Comparison of ENCODE assay signal across 32 cellular contexts in the genomic region with DNA sequence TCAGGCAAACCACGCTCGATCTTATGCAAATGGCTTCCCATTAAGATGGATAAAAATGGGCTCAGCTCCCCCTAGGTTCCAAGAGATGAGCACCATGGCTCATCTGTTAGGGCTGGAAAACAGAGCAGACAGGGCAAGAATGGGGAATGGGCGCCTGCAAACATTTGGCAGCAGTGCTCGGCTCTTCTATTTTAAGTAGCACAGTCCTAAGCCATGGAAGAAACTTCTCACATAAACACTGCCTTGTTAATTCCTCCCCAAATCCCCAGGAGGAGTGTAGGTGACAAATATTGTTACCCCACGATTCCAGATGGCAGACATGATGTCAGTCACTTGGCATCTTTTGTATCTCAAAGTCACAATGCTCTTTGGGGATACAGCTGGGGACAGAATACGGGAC.
"Had no signal": no experiment of that assay in that cellular context is flagged by ENCODE, and none has a peak within 500 bp of the region (broad histone marks: within the 10 kb centered on the region; RNA-seq: fewer than 3 reads in every experiment).

No MANE protein-coding gene starts in this region.

- H3K4me3 ChIP-seq: ascending aorta, cardiac muscle cell, MG63 had no signal

- H3K27ac ChIP-seq: cardiac muscle cell, WERI-Rb-1 had no signal

- H3K27ac Mint-ChIP-seq: activated CD4-positive, alpha-beta T cell treated with anti-CD3 and anti-CD28 coated beads, Interleukin-2, amount 10 ng/mL, durations not matched to agents 24 days and 14 days; activated CD8-positive, alpha-beta T cell treated with anti-CD3 and anti-CD28 coated beads for 36 hours; activated naive CD8-positive, alpha-beta T cell treated with anti-CD3 and anti-CD28 coated beads for 36 hours; activated T-cell treated with anti-CD3 and anti-CD28 coated beads, Interleukin-2, amount 50 U/mL, for 72 hours; activated T-helper 17 cell treated with anti-CD3 and anti-CD28 coated beads, Interleukin-2, amount 50 U/mL, for 72 hours had no signal

- H3K9me3 Mint-ChIP-seq: activated CD4-positive, alpha-beta T cell treated with anti-CD3 and anti-CD28 coated beads, Interleukin-2, amount 10 ng/mL, durations not matched to agents 24 days and 14 days; activated CD8-positive, alpha-beta T cell treated with anti-CD3 and anti-CD28 coated beads for 36 hours had no signal

- H3K36me3 Mint-ChIP-seq: activated naive CD8-positive, alpha-beta T cell treated with anti-CD3 and anti-CD28 coated beads for 36 hours had no signal

- H3K4me1 Mint-ChIP-seq: activated CD4-positive, alpha-beta T cell treated with anti-CD3 and anti-CD28 coated beads, Interleukin-2, amount 10 ng/mL, durations not matched to agents 24 days and 14 days; activated naive CD8-positive, alpha-beta T cell treated with anti-CD3 and anti-CD28 coated beads for 36 hours; activated T-helper 17 cell treated with anti-CD3 and anti-CD28 coated beads, Interleukin-2, amount 50 U/mL, for 72 hours had no signal

- H3K4me3 Mint-ChIP-seq: activated CD4-positive, alpha-beta T cell treated with anti-CD3 and anti-CD28 coated beads, Interleukin-2, amount 10 ng/mL, durations not matched to agents 24 days and 14 days; activated CD8-positive, alpha-beta T cell treated with anti-CD3 and anti-CD28 coated beads for 36 hours; activated naive CD8-positive, alpha-beta T cell treated with anti-CD3 and anti-CD28 coated beads for 36 hours; activated T-cell treated with anti-CD3 and anti-CD28 coated beads, Interleukin-2, amount 50 U/mL, for 72 hours; activated T-helper 17 cell treated with anti-CD3 and anti-CD28 coated beads, Interleukin-2, amount 50 U/mL, for 72 hours; IgD-negative memory B cell had no signal

- ATAC-seq: activated CD8-positive, alpha-beta T cell treated with anti-CD3 and anti-CD28 coated beads for 36 hours; activated T-cell treated with anti-CD3 and anti-CD28 coated beads, Interleukin-2, amount 50 U/mL, for 72 hours; activated T-helper 17 cell treated with anti-CD3 and anti-CD28 coated beads, Interleukin-2, amount 50 U/mL, for 72 hours; Panc1; SK-N-SH treated with all-trans-retinoic acid at 6 μM for 48 hours had no signal

- DNase-seq: activated CD4-positive, alpha-beta T cell treated with anti-CD3 and anti-CD28 coated beads, Interleukin-2, amount 10 ng/mL, durations not matched to agents 24 days and 14 days; activated CD4-positive, alpha-beta T cell treated with anti-CD3 and anti-CD28 coated beads, Interleukin-2, amount 50 U/mL, for 4 hours; activated CD4-positive, CD25-positive, alpha-beta regulatory T cell; activated CD8-positive, alpha-beta T cell treated with anti-CD3 and anti-CD28 coated beads for 36 hours; activated effector memory CD4-positive, alpha-beta T cell treated with anti-CD3 and anti-CD28 coated beads, Interleukin-2, amount 50 U/mL, for 16 hours; activated naive CD4-positive, alpha-beta T cell; activated naive CD4-positive, alpha-beta T cell treated with anti-CD3 and anti-CD28 coated beads, Interleukin-2, amount 50 U/mL, for 16 hours; activated naive CD8-positive, alpha-beta T cell treated with anti-CD3 and anti-CD28 coated beads for 36 hours; activated T-cell treated with anti-CD3 and anti-CD28 coated beads, Interleukin-2, amount 50 U/mL, for 1 hour; activated T-cell treated with anti-CD3 and anti-CD28 coated beads, Interleukin-2, amount 50 U/mL, for 72 hours; amniotic stem cell; Karpas-422; KBM-7; MG63; NCI-H1092; NCI-H1436 treated with DMSO at 0.1 percent for 48 hours; NCI-H1694 treated with DMSO at 0.1 percent for 48 hours; NCI-H2029; NCI-H345; NCI-H526 treated with DMSO at 0.1 percent for 48 hours; NCI-H774; SIG-M5; T-helper 1 cell; T-helper 2 cell; T-helper 9 cell; WERI-Rb-1 had no signal

- H3K36me3 ChIP-seq: ascending aorta, cardiac muscle cell, MG63, WERI-Rb-1 had no signal

- H3K9me3 ChIP-seq: ascending aorta, MG63 had no signal

- H3K27me3 ChIP-seq: ascending aorta, cardiac muscle cell had no signal
